Comparison of ENCODE assay signal across 10 cellular contexts in genomic region chr2:168639501-168639900, GRCh38.
A peak's percentile ranks its signal among the peaks of the same experiment; 100 is the strongest.
DNase-seq lines count a peak whose midpoint lies in the region; ATAC-seq and TF ChIP-seq lines count a peak whose summit lies in the region.
"Had no signal": no experiment of that assay in that cellular context is flagged by ENCODE, and none has a peak within 500 bp of the region (broad histone marks: within the 10 kb centered on the region; RNA-seq: fewer than 3 reads in every experiment).

No MANE protein-coding gene starts in this region.

- H3K27me3 ChIP-seq in NT2/D1 (ENCODE audit: insufficient read depth, insufficient read length) = no peaks in the 10 kb centered on the region
- no peaks in the 10 kb centered on the region for H3K27me3 ChIP-seq in muscle layer of duodenum (ENCODE audit: low read depth, low read length)
- H3K27me3 ChIP-seq: MG63 had no signal

- H3K27ac Mint-ChIP-seq in activated T-helper 17 cell treated with anti-CD3 and anti-CD28 coated beads, Interleukin-2, amount 50 U/mL, for 72 hours = no peak overlapping the region
- H3K27ac Mint-ChIP-seq: CD4-positive, CD25-positive, alpha-beta regulatory T cell had no signal

- DNase-seq in AG09309 (ENCODE audit: low read depth) = peak; percentile 18
- DNase-seq in NT2/D1 (ENCODE audit: low read depth, low spot score) = peak; percentile 63
- peak; percentile 60 for DNase-seq in fibroblast of the conjunctiva (ENCODE audit: low read depth)
- no peak for DNase-seq in NCI-H2107 treated with DMSO at 0.1 percent for 48 hours (lab: John Stamatoyannopoulos, UW; ENCODE audit: unreplicated experiment)
- no peak for DNase-seq in D341Med (ENCODE audit: low spot score)
- DNase-seq: CD4-positive, CD25-positive, alpha-beta regulatory T cell; MG63 had no signal

- H3K9me3 ChIP-seq in NT2/D1 (ENCODE audit: insufficient read depth, low read length) (no peaks in the 10 kb centered on the region), muscle layer of duodenum (ENCODE audit: control insufficient read depth in 1 of 2, low read length in 2 of 2) (no peaks in the 10 kb centered on the region)
- H3K9me3 ChIP-seq: MG63 had no signal

- no peaks in the 10 kb centered on the region for H3K4me1 ChIP-seq in NT2/D1 (ENCODE audit: insufficient read depth, insufficient read length)
- H3K4me1 ChIP-seq in muscle layer of duodenum (ENCODE audit: control insufficient read depth in 1 of 2, insufficient read depth in 2 of 2, low read length in 2 of 2) = peaks cover 17 to 19% of the 10 kb centered on the region in 2 donors

- H3K4me3 ChIP-seq in AG09309 (ENCODE audit: control insufficient read depth, low read depth, low read length) (no peak overlapping the region), NT2/D1 (ENCODE audit: insufficient read length, low read depth) (no peak overlapping the region), muscle layer of duodenum (ENCODE audit: low read depth in 1 of 2, low read length in 2 of 2) (no peak overlapping the region)
- H3K4me3 ChIP-seq: MG63 had no signal

- H3K27ac ChIP-seq in muscle layer of duodenum (ENCODE audit: low read length) = peak overlapping the region; percentile 75

- TF ChIP-seq CTCF in AG09309 (IDR thresholded peaks at IDR 0.05; ENCODE audit: control insufficient read depth, insufficient read depth, low read depth, low read length, missing control alignments) = no peak

- no peaks in the 10 kb centered on the region for H3K4me1 Mint-ChIP-seq in activated T-helper 17 cell treated with anti-CD3 and anti-CD28 coated beads, Interleukin-2, amount 50 U/mL, for 72 hours

- no peaks in the 10 kb centered on the region for H3K9me3 Mint-ChIP-seq in activated T-helper 17 cell treated with anti-CD3 and anti-CD28 coated beads, Interleukin-2, amount 50 U/mL, for 72 hours

- H3K27me3 Mint-ChIP-seq in activated T-helper 17 cell treated with anti-CD3 and anti-CD28 coated beads, Interleukin-2, amount 50 U/mL, for 72 hours = no peaks in the 10 kb centered on the region
- H3K27me3 Mint-ChIP-seq: CD4-positive, CD25-positive, alpha-beta regulatory T cell had no signal

- no peak overlapping the region for H3K9ac ChIP-seq in NT2/D1 (ENCODE audit: insufficient read length, low read depth)

- H3K36me3 Mint-ChIP-seq in activated T-helper 17 cell treated with anti-CD3 and anti-CD28 coated beads, Interleukin-2, amount 50 U/mL, for 72 hours (ENCODE audit: low read depth) = no peaks in the 10 kb centered on the region

- ATAC-seq in activated T-helper 17 cell treated with anti-CD3 and anti-CD28 coated beads, Interleukin-2, amount 50 U/mL, for 72 hours (replicated peaks) = no peak
- ATAC-seq in GM21390 (IDR thresholded peaks at IDR 0.05; ENCODE audit: unreplicated experiment) = no peak

- no peaks in the 10 kb centered on the region for H3K36me3 ChIP-seq in NT2/D1 (ENCODE audit: insufficient read depth, insufficient read length, low read length)
- no peaks in the 10 kb centered on the region for H3K36me3 ChIP-seq in muscle layer of duodenum (ENCODE audit: control insufficient read depth in 1 of 2, insufficient read depth in 2 of 2, low read length in 2 of 2)
- H3K36me3 ChIP-seq: MG63 had no signal

- no peak overlapping the region for H3K4me3 Mint-ChIP-seq in activated T-helper 17 cell treated with anti-CD3 and anti-CD28 coated beads, Interleukin-2, amount 50 U/mL, for 72 hours
- H3K4me3 Mint-ChIP-seq: CD4-positive, CD25-positive, alpha-beta regulatory T cell had no signal

Comparison
In these comparisons a context has a peak if more than half of its experiments do, and no peak if none do; other contexts are left out.
1. DNase-seq: peak in AG09309 (single experiment), NT2/D1 (single experiment) and fibroblast of the conjunctiva (single experiment); none in NCI-H2107 treated with DMSO at 0.1 percent for 48 hours (single experiment) and D341Med (single experiment).